Comparison of ENCODE assay signal across 1 cellular context in the genomic region with DNA sequence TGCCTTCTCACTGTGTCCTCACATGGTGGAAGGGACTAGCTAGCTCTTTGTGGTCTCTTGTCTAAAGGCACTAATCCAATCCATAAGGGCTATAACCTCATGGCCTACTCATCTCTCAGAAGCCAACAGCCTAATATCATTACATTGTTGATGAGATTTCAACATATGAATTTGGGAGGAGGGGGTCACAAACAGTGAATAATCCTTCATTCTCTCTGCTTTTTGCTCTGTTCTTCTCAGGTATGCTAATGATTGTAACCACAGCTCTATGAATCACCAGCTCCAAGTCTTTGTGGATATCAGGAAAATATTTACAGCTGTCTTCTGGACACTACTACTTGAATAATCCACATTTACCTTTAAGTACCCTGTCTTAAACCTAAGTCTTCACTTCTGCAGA.
TF ChIP-seq lines count a peak whose summit lies in the region.

No MANE protein-coding gene starts in this region.

TF ChIP-seq in IMR-90, 13 proteins besides CTCF, POLR2A, EP300 and RAD21 (continued from another document):
- TF ChIP-seq NFE2L2 (IDR thresholded peaks at IDR 0.05; ENCODE audit: low read depth, low read length) (no peak), CEBPB (IDR thresholded peaks at IDR 0.05; ENCODE audit: low read depth, low read length) (no peak), SMC3 (IDR thresholded peaks at IDR 0.05; ENCODE audit: low read depth, low read length) (no peak), MXI1 (IDR thresholded peaks at IDR 0.05; ENCODE audit: borderline replicate concordance, low read depth, low read length) (no peak), RFX5 (IDR thresholded peaks at IDR 0.05; ENCODE audit: low read depth, low read length) (no peak)
- TF ChIP-seq, protein P1, sequence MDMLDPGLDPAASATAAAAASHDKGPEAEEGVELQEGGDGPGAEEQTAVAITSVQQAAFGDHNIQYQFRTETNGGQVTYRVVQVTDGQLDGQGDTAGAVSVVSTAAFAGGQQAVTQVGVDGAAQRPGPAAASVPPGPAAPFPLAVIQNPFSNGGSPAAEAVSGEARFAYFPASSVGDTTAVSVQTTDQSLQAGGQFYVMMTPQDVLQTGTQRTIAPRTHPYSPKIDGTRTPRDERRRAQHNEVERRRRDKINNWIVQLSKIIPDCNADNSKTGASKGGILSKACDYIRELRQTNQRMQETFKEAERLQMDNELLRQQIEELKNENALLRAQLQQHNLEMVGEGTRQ (IDR thresholded peaks at IDR 0.05; ENCODE audit: low read depth, low read length) = no peak
